In genomic region chr6:52333840-52334200, GRCh38 we compare ENCODE assay signal across 12 cellular contexts. TPM values are rescaled to one million over a fixed set of nuclear protein-coding genes. Genes with fewer than 3 reads are reported as not detected.
DNase-seq lines count a peak whose midpoint lies in the region.
"Had no signal": no experiment of that assay in that cellular context is flagged by ENCODE, and none has a peak within 500 bp of the region (broad histone marks: within the 10 kb centered on the region; RNA-seq: fewer than 3 reads in every experiment).

No MANE protein-coding gene starts in this region.

- no peaks in the 10 kb centered on the region for H3K9me3 Mint-ChIP-seq in activated naive CD4-positive, alpha-beta T cell treated with anti-CD3 and anti-CD28 coated beads, Interleukin-2, amount 10 ng/mL, durations not matched to agents 7 days and 5 days
- peaks cover 0 to 2% (median 0%) of the 10 kb centered on the region in 6 donors for H3K9me3 Mint-ChIP-seq in immature natural killer cell

- 16% methylated on average over 1 of the region's 1 CpG for WGBS in thymus

- no peak overlapping the region for H3K4me3 Mint-ChIP-seq in activated naive CD4-positive, alpha-beta T cell treated with anti-CD3 and anti-CD28 coated beads, Interleukin-2, amount 10 ng/mL, durations not matched to agents 7 days and 5 days
- H3K4me3 Mint-ChIP-seq in immature natural killer cell, result peak overlapping the region; percentile 70 to 83 (median 77)

- H3K27me3 ChIP-seq in thymus (ENCODE audit: control insufficient read depth, insufficient read depth), result no peaks in the 10 kb centered on the region

- no peaks in the 10 kb centered on the region for H3K36me3 ChIP-seq in thymus (ENCODE audit: control insufficient read depth, insufficient read depth)

- H3K27ac ChIP-seq in thymus (ENCODE audit: low read depth), result peak overlapping the region; percentile 84

- H3K4me1 ChIP-seq in thymus (ENCODE audit: control insufficient read depth, insufficient read depth, low read length), result no peaks in the 10 kb centered on the region

- H3K27me3 Mint-ChIP-seq in activated naive CD4-positive, alpha-beta T cell treated with anti-CD3 and anti-CD28 coated beads, Interleukin-2, amount 10 ng/mL, durations not matched to agents 7 days and 5 days, result no peaks in the 10 kb centered on the region
- H3K27me3 Mint-ChIP-seq in immature natural killer cell (ENCODE audit: low read depth in 3 of 3), result no peaks in the 10 kb centered on the region

- no peak overlapping the region for H3K4me3 ChIP-seq in thymus (ENCODE audit: low read length)

- peak overlapping the region; percentile 46 for H3K27ac Mint-ChIP-seq in activated naive CD4-positive, alpha-beta T cell treated with anti-CD3 and anti-CD28 coated beads, Interleukin-2, amount 10 ng/mL, durations not matched to agents 7 days and 5 days
- peak overlapping the region; percentile 85 to 95 (median 93) for H3K27ac Mint-ChIP-seq in immature natural killer cell

- H3K36me3 Mint-ChIP-seq in activated naive CD4-positive, alpha-beta T cell treated with anti-CD3 and anti-CD28 coated beads, Interleukin-2, amount 10 ng/mL, durations not matched to agents 7 days and 5 days, result no peaks in the 10 kb centered on the region
- H3K36me3 Mint-ChIP-seq in immature natural killer cell, result no peaks in the 10 kb centered on the region

- H3K9me3 ChIP-seq in thymus (ENCODE audit: control insufficient read depth), result no peaks in the 10 kb centered on the region

- no peak for DNase-seq in activated naive CD4-positive, alpha-beta T cell treated with anti-CD3 and anti-CD28 coated beads, Interleukin-2, amount 10 ng/mL, durations not matched to agents 7 days and 5 days
- DNase-seq in activated naive CD4-positive, alpha-beta T cell (lab: John Stamatoyannopoulos, UW), result no peak
- DNase-seq in RPMI8226, result peak; percentile 56
- DNase-seq in immature natural killer cell, result peak; percentile 52 to 65 (median 61)
- no peak for DNase-seq in Ammon's horn (ENCODE audit: low spot score)
- DNase-seq in NCI-H146 treated with DMSO at 0.1 percent for 48 hours (lab: John Stamatoyannopoulos, UW; ENCODE audit: unreplicated experiment), result no peak
- no peak for DNase-seq in NK-92 treated with Interleukin-12 subunit alpha and Interleukin-12 subunit beta, amount 100 ng/mL, for 24 hours (lab: John Stamatoyannopoulos, UW)
- DNase-seq: NCI-H1092; stimulated activated CD4-positive, alpha-beta T cell treated with anti-CD3 and anti-CD28 coated beads, Interleukin-2, amount 100 ng/mL, for 48 hours; substantia nigra; T-helper 9 cell had no signal

- peaks cover 55% of the 10 kb centered on the region for H3K4me1 Mint-ChIP-seq in activated naive CD4-positive, alpha-beta T cell treated with anti-CD3 and anti-CD28 coated beads, Interleukin-2, amount 10 ng/mL, durations not matched to agents 7 days and 5 days
- peaks cover 59 to 66% of the 10 kb centered on the region in 2 donors for H3K4me1 Mint-ChIP-seq in immature natural killer cell

- CTCF ChIA-PET in activated naive CD4-positive, alpha-beta T cell treated with anti-CD3 and anti-CD28 coated beads, Interleukin-2, amount 10 ng/mL, durations not matched to agents 7 days and 5 days (lab: Charles Lee), result interaction anchor here (1.1 to 1.8 kb wide), 4 partner anchors 28 to 66 kb away, joined by 3 to 4 read pairs (median 4); partner anchors contain the start of gene PAQR8

RNA-seq across cellular contexts. Expression of gene PAQR8, which starts 28.1 kb away (rescaled TPM):
- polyA plus RNA-seq in immature natural killer cell (1 to 10 TPM; 2.9 to 6.5 (median 6.2) TPM), thymus (11.3 TPM)

RNA-seq across cellular contexts. Expression of gene MCM3, which starts 49.3 kb away (rescaled TPM):
- 10 to 100 TPM; 40.5 to 73.8 (median 43.6) TPM for polyA plus RNA-seq in immature natural killer cell
- polyA plus RNA-seq in thymus, result 26.9 TPM

Comparison
In these comparisons a context has a peak if more than half of its experiments do, and no peak if none do; other contexts are left out.
1. DNase-seq: peak in RPMI8226 (single experiment) and immature natural killer cell (3 of 3); none in activated naive CD4-positive, alpha-beta T cell treated with anti-CD3 and anti-CD28 coated beads, Interleukin-2, amount 10 ng/mL, durations not matched to agents 7 days and 5 days (single experiment), activated naive CD4-positive, alpha-beta T cell (0 of 4), Ammon's horn (single experiment), NCI-H146 treated with DMSO at 0.1 percent for 48 hours (single experiment) and NK-92 treated with Interleukin-12 subunit alpha and Interleukin-12 subunit beta, amount 100 ng/mL, for 24 hours (single experiment).